Comparison of ENCODE assay signal across 29 cellular contexts in the genomic region with DNA sequence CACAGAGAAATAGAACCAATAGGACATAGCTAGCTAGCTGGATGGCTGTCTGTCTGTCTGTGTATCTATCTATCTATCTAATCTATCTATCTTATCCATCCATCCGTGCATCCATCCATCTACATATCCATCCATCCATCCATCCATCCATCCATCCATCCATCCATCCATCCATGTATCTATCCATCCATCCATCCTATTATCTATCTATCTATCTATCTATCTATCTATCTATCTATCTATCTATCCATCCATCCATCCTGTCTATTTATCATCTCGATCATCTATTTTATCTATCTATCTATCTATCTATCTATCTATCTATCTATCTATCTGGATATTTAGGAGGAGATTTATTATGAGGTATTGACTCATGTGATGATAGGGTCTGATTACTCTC.
"Had no signal": no experiment of that assay in that cellular context is flagged by ENCODE, and none has a peak within 500 bp of the region (broad histone marks: within the 10 kb centered on the region; RNA-seq: fewer than 3 reads in every experiment).

No MANE protein-coding gene starts in this region.

- H3K4me3 ChIP-seq: stomach, suprapubic skin, testis, thoracic aorta, thyroid gland, tibial artery, tibial nerve, transverse colon, upper lobe of left lung, upper lobe of right lung, uterus, vagina had no signal

- H3K27me3 ChIP-seq: suprapubic skin, testis, thyroid gland, tibial nerve, transverse colon, upper lobe of left lung, upper lobe of right lung, uterus, vagina had no signal

- H3K36me3 ChIP-seq: stomach, suprapubic skin, thoracic aorta, thyroid gland, tibial artery, tibial nerve, transverse colon, upper lobe of left lung, upper lobe of right lung, uterus, vagina had no signal

- H3K4me3 Mint-ChIP-seq: stimulated activated effector memory CD8-positive, alpha-beta T cell treated with anti-CD3 and anti-CD28 coated beads, Interleukin-12 subunit alpha, Interleukin-12 subunit beta, amount 100 ng/mL, for 72 hours; stimulated activated memory B cell treated with anti-CD40 and anti-IgM and Interleukin-4, amounts not matched to agents 10 μg/mL and 1 μg/mL and 100 μg/mL, for 72 hours; stimulated activated naive B cell treated with anti-CD40 and anti-IgM and Interleukin-4, amounts not matched to agents 10 μg/mL and 1 μg/mL and 100 μg/mL, for 72 hours; stimulated activated naive CD8-positive, alpha-beta T cell treated with anti-CD3 and anti-CD28 coated beads, Interleukin-15, amount 100 ng/mL, for 72 hours; stimulated activated naive CD8-positive, alpha-beta T cell treated with anti-CD3 and anti-CD28 coated beads, Interleukin-15, Interleukin-2, amounts not matched to agents 100 ng/mL and 50 ng/mL, for 24 hours; type B pancreatic cell had no signal

- H3K27ac Mint-ChIP-seq: stimulated activated effector memory CD8-positive, alpha-beta T cell treated with anti-CD3 and anti-CD28 coated beads, Interleukin-12 subunit alpha, Interleukin-12 subunit beta, amount 100 ng/mL, for 72 hours; stimulated activated memory B cell treated with anti-CD40 and anti-IgM and Interleukin-4, amounts not matched to agents 10 μg/mL and 1 μg/mL and 100 μg/mL, for 72 hours; stimulated activated naive B cell treated with anti-CD40 and anti-IgM and Interleukin-4, amounts not matched to agents 10 μg/mL and 1 μg/mL and 100 μg/mL, for 72 hours; stimulated activated naive CD8-positive, alpha-beta T cell treated with anti-CD3 and anti-CD28 coated beads, Interleukin-15, Interleukin-2, amounts not matched to agents 100 ng/mL and 50 ng/mL, for 24 hours; type B pancreatic cell had no signal

- H3K4me1 ChIP-seq: stomach, suprapubic skin, testis, thyroid gland, tibial artery, tibial nerve, transverse colon, upper lobe of left lung, upper lobe of right lung, uterus, vagina had no signal

- H3K36me3 Mint-ChIP-seq: stimulated activated effector memory CD8-positive, alpha-beta T cell treated with anti-CD3 and anti-CD28 coated beads, Interleukin-12 subunit alpha, Interleukin-12 subunit beta, amount 100 ng/mL, for 72 hours; stimulated activated memory B cell treated with anti-CD40 and anti-IgM and Interleukin-4, amounts not matched to agents 10 μg/mL and 1 μg/mL and 100 μg/mL, for 72 hours; stimulated activated naive B cell treated with anti-CD40 and anti-IgM and Interleukin-4, amounts not matched to agents 10 μg/mL and 1 μg/mL and 100 μg/mL, for 72 hours; type B pancreatic cell had no signal

- H3K9me3 ChIP-seq: stomach, suprapubic skin, testis, thoracic aorta, thyroid gland, tibial artery, tibial nerve, transverse colon, upper lobe of left lung, upper lobe of right lung, uterus, vagina had no signal

- ATAC-seq: stimulated activated effector memory CD8-positive, alpha-beta T cell treated with anti-CD3 and anti-CD28 coated beads, Interleukin-12 subunit alpha, Interleukin-12 subunit beta, amount 100 ng/mL, for 72 hours; stimulated activated memory B cell treated with anti-CD40 and anti-IgM and Interleukin-4, amounts not matched to agents 10 μg/mL and 1 μg/mL and 100 μg/mL, for 72 hours; stimulated activated naive B cell treated with anti-CD40 and anti-IgM and Interleukin-4, amounts not matched to agents 10 μg/mL and 1 μg/mL and 100 μg/mL, for 72 hours; stimulated activated naive CD8-positive, alpha-beta T cell treated with anti-CD3 and anti-CD28 coated beads, Interleukin-15, amount 100 ng/mL, for 72 hours; stimulated activated naive CD8-positive, alpha-beta T cell treated with anti-CD3 and anti-CD28 coated beads, Interleukin-15, Interleukin-2, amounts not matched to agents 100 U/mL and 50 U/mL, for 24 hours; upper lobe of right lung had no signal

- H3K27ac ChIP-seq: stomach, suprapubic skin, testis, thoracic aorta, thyroid gland, tibial artery, tibial nerve, transverse colon, upper lobe of left lung, upper lobe of right lung, uterus, vagina had no signal

- FAIRE-seq: urothelium cell line had no signal

- H3K27me3 Mint-ChIP-seq: stimulated activated naive B cell treated with anti-CD40 and anti-IgM and Interleukin-4, amounts not matched to agents 10 μg/mL and 1 μg/mL and 100 μg/mL, for 72 hours; stimulated activated naive CD8-positive, alpha-beta T cell treated with anti-CD3 and anti-CD28 coated beads, Interleukin-15, amount 100 ng/mL, for 72 hours; stimulated activated naive CD8-positive, alpha-beta T cell treated with anti-CD3 and anti-CD28 coated beads, Interleukin-15, Interleukin-2, amounts not matched to agents 100 ng/mL and 50 ng/mL, for 24 hours had no signal

- H3K9me3 Mint-ChIP-seq: stimulated activated effector memory CD8-positive, alpha-beta T cell treated with anti-CD3 and anti-CD28 coated beads, Interleukin-12 subunit alpha, Interleukin-12 subunit beta, amount 100 ng/mL, for 72 hours; stimulated activated memory B cell treated with anti-CD40 and anti-IgM and Interleukin-4, amounts not matched to agents 10 μg/mL and 1 μg/mL and 100 μg/mL, for 72 hours; stimulated activated naive CD8-positive, alpha-beta T cell treated with anti-CD3 and anti-CD28 coated beads, Interleukin-15, amount 100 ng/mL, for 72 hours; stimulated activated naive CD8-positive, alpha-beta T cell treated with anti-CD3 and anti-CD28 coated beads, Interleukin-15, Interleukin-2, amounts not matched to agents 100 ng/mL and 50 ng/mL, for 24 hours; type B pancreatic cell had no signal

- DNase-seq: stimulated activated CD4-positive, alpha-beta T cell treated with anti-CD3 and anti-CD28 coated beads, Interleukin-2, amount 100 ng/mL, for 48 hours; stimulated activated CD4-positive, alpha-beta T cell treated with anti-CD3 and anti-CD28 coated beads, Interleukin-4, amount 100 ng/mL, for 1 hour; stimulated activated CD4-positive, alpha-beta T cell treated with anti-CD3 and anti-CD28 coated beads, Interleukin-4, amount 100 ng/mL, for 24 hours; stimulated activated CD4-positive, alpha-beta T cell treated with anti-CD3 and anti-CD28 coated beads, Interleukin-4, amount 100 ng/mL, for 4 hours; stimulated activated CD8-positive, alpha-beta memory T cell treated with anti-CD3 and anti-CD28 coated beads, Interleukin-4, amount 100 ng/mL, for 48 hours; stimulated activated naive B cell treated with anti-CD40 and anti-IgM and Interleukin-4, amounts not matched to agents 10 μg/mL and 1 μg/mL and 100 μg/mL, for 72 hours; stimulated activated naive CD4-positive, alpha-beta T cell; stimulated activated naive CD4-positive, alpha-beta T cell treated with Interleukin-2 at 50 U/mL for 16 hours; stimulated activated naive CD8-positive, alpha-beta T cell treated with anti-CD3 and anti-CD28 coated beads, Interleukin-15, amount 100 ng/mL, for 72 hours; stimulated activated naive CD8-positive, alpha-beta T cell treated with anti-CD3 and anti-CD28 coated beads, Interleukin-15, Interleukin-2, amounts not matched to agents 100 U/mL and 50 U/mL, for 24 hours; stomach; substantia nigra; testis; thyroid gland; tibial artery; transverse colon; trophoblast cell; upper lobe of left lung; upper lobe of right lung; uterus had no signal
